ENCODE assay signal across 8 cellular contexts in genomic region chr1:27603962-27604578, GRCh38. TPM values are rescaled to one million over a fixed set of nuclear protein-coding genes. Genes with fewer than 3 reads are reported as not detected.
DNase-seq lines count a peak whose midpoint lies in the region; ATAC-seq and TF ChIP-seq lines count a peak whose summit lies in the region.

TSS of gene AHDC1 (minus strand) at chr1:27604144. CDS start at chr1:27552115, 52,029 bp downstream.

- intact Hi-C loops in activated T-helper 2 cell treated with anti-CD3 and anti-CD28 coated beads, Interferon-gamma antibody, Interleukin-2, Interleukin-4, amounts not matched to agents 10 μg/mL and 5 μg/mL and 100 μg/mL, durations not matched to agents 14 hours and 24 hours and 36 hours (cut with micrococcal nuclease) = loop anchor here (1.0 to 5.0 kb wide), 3 partner anchors 81 to 212 kb away; partner anchors contain the start of genes FAM76A and GPR3
- intact Hi-C loops in natural killer cell (cut with micrococcal nuclease) = no loop called here

- DNase-seq in CD1c-positive myeloid dendritic cell (ENCODE audit: extremely low spot score) (peak; percentile 93), LHCN-M2 (ENCODE audit: low read depth) (peak; percentile 90), SHP77 (lab: John Stamatoyannopoulos, UW) (peak; percentile 57 to 90), fibroblast of peridontal ligament (ENCODE audit: extremely low read depth) (peak; percentile 78), natural killer cell (peak; percentile 89)
- DNase-seq in activated T-helper 2 cell treated with anti-CD3 and anti-CD28 coated beads, Interferon-gamma antibody, Interleukin-2, Interleukin-4, amounts not matched to agents 10 μg/mL and 5 μg/mL and 100 μg/mL, durations not matched to agents 14 hours and 24 hours and 36 hours (ENCODE audit: low spot score) = peak; percentile 87

- no peaks in the 10 kb centered on the region for H3K36me3 Mint-ChIP-seq in activated T-helper 2 cell treated with anti-CD3 and anti-CD28 coated beads, Interferon-gamma antibody, Interleukin-2, Interleukin-4, amounts not matched to agents 10 μg/mL and 5 μg/mL and 100 μg/mL, durations not matched to agents 14 hours and 24 hours and 36 hours (ENCODE audit: low read depth)
- H3K36me3 Mint-ChIP-seq in natural killer cell = no peaks in the 10 kb centered on the region
- no peaks in the 10 kb centered on the region for H3K36me3 Mint-ChIP-seq in stimulated activated memory B cell treated with anti-CD40 and anti-IgM and Interleukin-4, amounts not matched to agents 10 μg/mL and 1 μg/mL and 100 μg/mL, for 72 hours

- H3K9me3 Mint-ChIP-seq in activated T-helper 2 cell treated with anti-CD3 and anti-CD28 coated beads, Interferon-gamma antibody, Interleukin-2, Interleukin-4, amounts not matched to agents 10 μg/mL and 5 μg/mL and 100 μg/mL, durations not matched to agents 14 hours and 24 hours and 36 hours = no peaks in the 10 kb centered on the region
- no peaks in the 10 kb centered on the region for H3K9me3 Mint-ChIP-seq in natural killer cell
- no peaks in the 10 kb centered on the region for H3K9me3 Mint-ChIP-seq in stimulated activated memory B cell treated with anti-CD40 and anti-IgM and Interleukin-4, amounts not matched to agents 10 μg/mL and 1 μg/mL and 100 μg/mL, for 72 hours

- peaks cover 2% of the 10 kb centered on the region for H3K27me3 Mint-ChIP-seq in activated T-helper 2 cell treated with anti-CD3 and anti-CD28 coated beads, Interferon-gamma antibody, Interleukin-2, Interleukin-4, amounts not matched to agents 10 μg/mL and 5 μg/mL and 100 μg/mL, durations not matched to agents 14 hours and 24 hours and 36 hours (ENCODE audit: low read depth)
- H3K27me3 Mint-ChIP-seq in natural killer cell (ENCODE audit: low read depth in 2 of 2) = no peaks in the 10 kb centered on the region
- H3K27me3 Mint-ChIP-seq in stimulated activated memory B cell treated with anti-CD40 and anti-IgM and Interleukin-4, amounts not matched to agents 10 μg/mL and 1 μg/mL and 100 μg/mL, for 72 hours = no peaks in the 10 kb centered on the region

- ATAC-seq in GM21515 (IDR thresholded peaks at IDR 0.05; ENCODE audit: unreplicated experiment) (peak; percentile 42), natural killer cell (peak; percentile 64 to 89 (median 77))
- ATAC-seq in stimulated activated memory B cell treated with anti-CD40 and anti-IgM and Interleukin-4, amounts not matched to agents 10 μg/mL and 1 μg/mL and 100 μg/mL, for 72 hours = peak; percentile 86

- peak within 1 kb of the TSS; percentile 76 for H3K27ac Mint-ChIP-seq in activated T-helper 2 cell treated with anti-CD3 and anti-CD28 coated beads, Interferon-gamma antibody, Interleukin-2, Interleukin-4, amounts not matched to agents 10 μg/mL and 5 μg/mL and 100 μg/mL, durations not matched to agents 14 hours and 24 hours and 36 hours
- peak within 1 kb of the TSS; percentile 81 to 91 for H3K27ac Mint-ChIP-seq in natural killer cell
- peak within 1 kb of the TSS; percentile 72 for H3K27ac Mint-ChIP-seq in stimulated activated memory B cell treated with anti-CD40 and anti-IgM and Interleukin-4, amounts not matched to agents 10 μg/mL and 1 μg/mL and 100 μg/mL, for 72 hours

- H3K4me3 Mint-ChIP-seq in activated T-helper 2 cell treated with anti-CD3 and anti-CD28 coated beads, Interferon-gamma antibody, Interleukin-2, Interleukin-4, amounts not matched to agents 10 μg/mL and 5 μg/mL and 100 μg/mL, durations not matched to agents 14 hours and 24 hours and 36 hours (ENCODE audit: low read depth) = peak within 1 kb of the TSS; percentile 94
- H3K4me3 Mint-ChIP-seq in natural killer cell = peak within 1 kb of the TSS; percentile 94
- peak within 1 kb of the TSS; percentile 84 for H3K4me3 Mint-ChIP-seq in stimulated activated memory B cell treated with anti-CD40 and anti-IgM and Interleukin-4, amounts not matched to agents 10 μg/mL and 1 μg/mL and 100 μg/mL, for 72 hours

- no peak for TF ChIP-seq CTCF in natural killer cell (IDR thresholded peaks at IDR 0.05)

- H3K4me1 Mint-ChIP-seq in activated T-helper 2 cell treated with anti-CD3 and anti-CD28 coated beads, Interferon-gamma antibody, Interleukin-2, Interleukin-4, amounts not matched to agents 10 μg/mL and 5 μg/mL and 100 μg/mL, durations not matched to agents 14 hours and 24 hours and 36 hours (ENCODE audit: low read depth) = peaks cover 40% of the 10 kb centered on the region
- H3K4me1 Mint-ChIP-seq in natural killer cell = peaks cover 27 to 48% of the 10 kb centered on the region in 2 donors
- peaks cover 48% of the 10 kb centered on the region for H3K4me1 Mint-ChIP-seq in stimulated activated memory B cell treated with anti-CD40 and anti-IgM and Interleukin-4, amounts not matched to agents 10 μg/mL and 1 μg/mL and 100 μg/mL, for 72 hours

RNA-seq across cellular contexts. Expression of gene AHDC1, which starts in this region (rescaled TPM):
- total RNA-seq in LHCN-M2 (2014; rRNA removed) (33.5 and 40.4 TPM in 2 replicates), natural killer cell (10 to 100 TPM; 39.6 to 67.0 (median 47.0) TPM)
- polyA plus RNA-seq in LHCN-M2 (2012) = 37.3 TPM
- total RNA-seq in activated T-helper 2 cell treated with anti-CD3 and anti-CD28 coated beads, Interferon-gamma antibody, Interleukin-2, Interleukin-4, amounts not matched to agents 10 μg/mL and 5 μg/mL and 100 μg/mL, durations not matched to agents 14 hours and 24 hours and 36 hours = 28.5 and 29.3 TPM in 2 replicates

Comparison
In these comparisons a context has a peak if more than half of its experiments do, and no peak if none do; other contexts are left out.
1. Peak in every context shown above with its lines: DNase-seq and ATAC-seq.